In genomic region chr13:49739498-49740187, GRCh38 we compare ENCODE assay signal across 22 cellular contexts.
"Had no signal": no experiment of that assay in that cellular context is flagged by ENCODE, and none has a peak within 500 bp of the region (broad histone marks: within the 10 kb centered on the region; RNA-seq: fewer than 3 reads in every experiment).

No MANE protein-coding gene starts in this region.

- DNase-seq: activated CD4-positive, alpha-beta memory T cell treated with anti-CD3 and anti-CD28 coated beads for 36 hours; activated CD4-positive, alpha-beta T cell treated with anti-CD3 and anti-CD28 coated beads for 1 hour; activated CD4-positive, alpha-beta T cell treated with anti-CD3 and anti-CD28 coated beads, Interleukin-2, amount 10 ng/mL, durations not matched to agents 24 days and 14 days; activated CD8-positive, alpha-beta memory T cell treated with anti-CD3 and anti-CD28 coated beads for 24 hours; activated effector memory CD4-positive, alpha-beta T cell treated with anti-CD3 and anti-CD28 coated beads, Interleukin-2, amount 50 U/mL, for 16 hours; activated naive CD4-positive, alpha-beta T cell treated with anti-CD3 and anti-CD28 coated beads for 36 hours; activated naive CD8-positive, alpha-beta T cell treated with anti-CD3 and anti-CD28 coated beads for 36 hours; activated T-cell treated with anti-CD3 and anti-CD28 coated beads, Interleukin-2, amount 50 U/mL, for 4 hours; central memory CD4-positive, alpha-beta T cell; KG1; NCI-H1092; NCI-H1417; NCI-H2029; NCI-H2107; NCI-H2171 treated with DMSO at 0.1 percent for 48 hours; NCI-H226; NCI-H526 treated with DMSO at 0.1 percent for 48 hours; NCI-H82; RPMI8226; T-helper 1 cell had no signal

- H3K27me3 Mint-ChIP-seq: activated CD4-positive, alpha-beta memory T cell treated with anti-CD3 and anti-CD28 coated beads for 36 hours; activated CD4-positive, alpha-beta T cell treated with anti-CD3 and anti-CD28 coated beads, Interleukin-2, amount 10 ng/mL, durations not matched to agents 24 days and 14 days; activated naive CD8-positive, alpha-beta T cell treated with anti-CD3 and anti-CD28 coated beads for 36 hours had no signal

- ATAC-seq: activated T-cell treated with anti-CD3 and anti-CD28 coated beads, Interleukin-2, amount 50 U/mL, for 4 hours; Right ventricle myocardium inferior had no signal

- H3K27ac ChIP-seq: SK-N-MC had no signal

- H3K27ac Mint-ChIP-seq: activated CD4-positive, alpha-beta memory T cell treated with anti-CD3 and anti-CD28 coated beads for 36 hours; activated CD4-positive, alpha-beta T cell treated with anti-CD3 and anti-CD28 coated beads, Interleukin-2, amount 10 ng/mL, durations not matched to agents 24 days and 14 days; activated naive CD4-positive, alpha-beta T cell treated with anti-CD3 and anti-CD28 coated beads for 36 hours; activated naive CD8-positive, alpha-beta T cell treated with anti-CD3 and anti-CD28 coated beads for 36 hours had no signal

- H3K4me3 ChIP-seq: SK-N-MC had no signal

- H3K4me3 Mint-ChIP-seq: activated CD4-positive, alpha-beta memory T cell treated with anti-CD3 and anti-CD28 coated beads for 36 hours; activated CD4-positive, alpha-beta T cell treated with anti-CD3 and anti-CD28 coated beads, Interleukin-2, amount 10 ng/mL, durations not matched to agents 24 days and 14 days; activated naive CD4-positive, alpha-beta T cell treated with anti-CD3 and anti-CD28 coated beads for 36 hours; activated naive CD8-positive, alpha-beta T cell treated with anti-CD3 and anti-CD28 coated beads for 36 hours; activated T-cell treated with anti-CD3 and anti-CD28 coated beads, Interleukin-2, amount 50 U/mL, for 4 hours had no signal

- H3K4me1 Mint-ChIP-seq: activated CD4-positive, alpha-beta T cell treated with anti-CD3 and anti-CD28 coated beads, Interleukin-2, amount 10 ng/mL, durations not matched to agents 24 days and 14 days; activated naive CD8-positive, alpha-beta T cell treated with anti-CD3 and anti-CD28 coated beads for 36 hours had no signal

- H3K9me3 Mint-ChIP-seq: activated CD4-positive, alpha-beta memory T cell treated with anti-CD3 and anti-CD28 coated beads for 36 hours; activated CD4-positive, alpha-beta T cell treated with anti-CD3 and anti-CD28 coated beads, Interleukin-2, amount 10 ng/mL, durations not matched to agents 24 days and 14 days; activated naive CD4-positive, alpha-beta T cell treated with anti-CD3 and anti-CD28 coated beads for 36 hours; activated naive CD8-positive, alpha-beta T cell treated with anti-CD3 and anti-CD28 coated beads for 36 hours; activated T-cell treated with anti-CD3 and anti-CD28 coated beads, Interleukin-2, amount 50 U/mL, for 4 hours had no signal
